In the genomic region with DNA sequence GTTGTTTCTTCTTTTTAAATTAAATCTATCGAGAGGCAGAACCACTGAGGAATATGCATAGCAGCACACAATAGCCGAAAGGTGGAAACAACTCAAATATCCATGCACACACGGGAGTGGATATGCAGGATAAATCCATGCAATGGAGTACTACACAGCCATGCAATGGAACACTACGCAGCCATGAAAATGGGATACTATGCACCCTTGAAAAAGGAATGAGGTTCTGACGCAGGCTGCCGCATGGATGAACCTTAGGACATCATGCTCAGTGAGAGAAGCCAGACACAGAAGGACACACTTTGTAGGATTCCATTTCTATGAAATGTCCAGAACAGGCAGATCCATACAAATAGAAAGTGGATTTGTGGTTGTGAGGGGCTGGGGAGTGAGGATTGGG, we compare ENCODE assay signal across 15 cellular contexts. TPM values are rescaled to one million over a fixed set of nuclear protein-coding genes. Genes with fewer than 3 reads are reported as not detected.
DNase-seq lines count a peak whose midpoint lies in the region; ATAC-seq and TF ChIP-seq lines count a peak whose summit lies in the region.
"Had no signal": no experiment of that assay in that cellular context is flagged by ENCODE, and none has a peak within 500 bp of the region (broad histone marks: within the 10 kb centered on the region; RNA-seq: fewer than 3 reads in every experiment).

No MANE protein-coding gene starts in this region.

- H3K9me3 Mint-ChIP-seq in activated CD4-positive, alpha-beta T cell treated with anti-CD3 and anti-CD28 coated beads, Interleukin-2, amount 10 ng/mL, durations not matched to agents 7 days and 5 days = peaks cover 14% of the 10 kb centered on the region
- H3K9me3 Mint-ChIP-seq in activated CD8-positive, alpha-beta T cell treated with anti-CD3 and anti-CD28 coated beads, Interleukin-2, amount 10 ng/mL, durations not matched to agents 7 days and 5 days (ENCODE audit: insufficient read depth) = peaks cover 10% of the 10 kb centered on the region
- H3K9me3 Mint-ChIP-seq in type B pancreatic cell = peaks cover 5% of the 10 kb centered on the region

- peaks cover 60% of the 10 kb centered on the region for H3K4me1 Mint-ChIP-seq in activated CD4-positive, alpha-beta T cell treated with anti-CD3 and anti-CD28 coated beads, Interleukin-2, amount 10 ng/mL, durations not matched to agents 7 days and 5 days
- H3K4me1 Mint-ChIP-seq in activated CD8-positive, alpha-beta T cell treated with anti-CD3 and anti-CD28 coated beads, Interleukin-2, amount 10 ng/mL, durations not matched to agents 7 days and 5 days (ENCODE audit: low read depth) = peaks cover 42% of the 10 kb centered on the region
- H3K4me1 Mint-ChIP-seq in type B pancreatic cell (ENCODE audit: unreplicated experiment) = no peaks in the 10 kb centered on the region

- no peak for DNase-seq in activated CD4-positive, alpha-beta T cell treated with anti-CD3 and anti-CD28 coated beads, Interleukin-2, amount 10 ng/mL, durations not matched to agents 7 days and 5 days
- no peak for DNase-seq in activated CD4-positive, alpha-beta T cell treated with anti-CD3 and anti-CD28 coated beads for 48 hours
- no peak for DNase-seq in activated CD8-positive, alpha-beta T cell treated with anti-CD3 and anti-CD28 coated beads, Interleukin-2, amount 10 ng/mL, durations not matched to agents 7 days and 5 days
- DNase-seq in left lobe of liver (ENCODE audit: low spot score) (peak; percentile 7), type B pancreatic cell (ENCODE audit: extremely low spot score, unreplicated experiment) (peak; percentile 1), NOMO-1 treated with dmso at 0.1 percent for 144 hours (lab: John Stamatoyannopoulos, UW; ENCODE audit: unreplicated experiment) (no peak), AG20443 (ENCODE audit: low spot score) (no peak), NCI-H1436 (lab: John Stamatoyannopoulos, UW) (no peak)
- DNase-seq: Caco-2, foreskin fibroblast, IMR-90, NCI-H748 treated with DMSO at 0.1 percent for 48 hours, upper lobe of left lung had no signal

- peaks cover 4% of the 10 kb centered on the region for H3K27me3 Mint-ChIP-seq in activated CD4-positive, alpha-beta T cell treated with anti-CD3 and anti-CD28 coated beads, Interleukin-2, amount 10 ng/mL, durations not matched to agents 7 days and 5 days
- no peaks in the 10 kb centered on the region for H3K27me3 Mint-ChIP-seq in activated CD8-positive, alpha-beta T cell treated with anti-CD3 and anti-CD28 coated beads, Interleukin-2, amount 10 ng/mL, durations not matched to agents 7 days and 5 days (ENCODE audit: low read depth)
- peaks cover 10% of the 10 kb centered on the region for H3K27me3 Mint-ChIP-seq in type B pancreatic cell

- no peak for TF ChIP-seq CTCF in type B pancreatic cell (conservative IDR thresholded peaks at IDR 0.05)

- ATAC-seq in activated CD8-positive, alpha-beta T cell treated with anti-CD3 and anti-CD28 coated beads, Interleukin-2, amount 10 ng/mL, durations not matched to agents 7 days and 5 days = no peak
- ATAC-seq in left lobe of liver = no peak
- ATAC-seq: left lung had no signal

- peaks cover 30% of the 10 kb centered on the region for H3K36me3 Mint-ChIP-seq in activated CD4-positive, alpha-beta T cell treated with anti-CD3 and anti-CD28 coated beads, Interleukin-2, amount 10 ng/mL, durations not matched to agents 7 days and 5 days (ENCODE audit: low read depth)
- H3K36me3 Mint-ChIP-seq in activated CD8-positive, alpha-beta T cell treated with anti-CD3 and anti-CD28 coated beads, Interleukin-2, amount 10 ng/mL, durations not matched to agents 7 days and 5 days (ENCODE audit: low read depth) = peaks cover 12% of the 10 kb centered on the region
- no peaks in the 10 kb centered on the region for H3K36me3 Mint-ChIP-seq in type B pancreatic cell

- H3K4me3 Mint-ChIP-seq in activated CD4-positive, alpha-beta T cell treated with anti-CD3 and anti-CD28 coated beads, Interleukin-2, amount 10 ng/mL, durations not matched to agents 7 days and 5 days = peak overlapping the region; percentile 30
- peak overlapping the region; percentile 48 for H3K4me3 Mint-ChIP-seq in activated CD8-positive, alpha-beta T cell treated with anti-CD3 and anti-CD28 coated beads, Interleukin-2, amount 10 ng/mL, durations not matched to agents 7 days and 5 days
- no peak overlapping the region for H3K4me3 Mint-ChIP-seq in type B pancreatic cell

- CTCF ChIA-PET in activated CD4-positive, alpha-beta T cell treated with anti-CD3 and anti-CD28 coated beads, Interleukin-2, amount 10 ng/mL, durations not matched to agents 7 days and 5 days (lab: Charles Lee) = no interaction called here
- CTCF ChIA-PET in activated CD8-positive, alpha-beta T cell treated with anti-CD3 and anti-CD28 coated beads, Interleukin-2, amount 10 ng/mL, durations not matched to agents 7 days and 5 days (lab: Charles Lee) = no interaction called here

- peak overlapping the region; percentile 94 for H3K27ac Mint-ChIP-seq in activated CD4-positive, alpha-beta T cell treated with anti-CD3 and anti-CD28 coated beads, Interleukin-2, amount 10 ng/mL, durations not matched to agents 7 days and 5 days
- H3K27ac Mint-ChIP-seq in activated CD8-positive, alpha-beta T cell treated with anti-CD3 and anti-CD28 coated beads, Interleukin-2, amount 10 ng/mL, durations not matched to agents 7 days and 5 days = peak overlapping the region; percentile 90
- H3K27ac Mint-ChIP-seq in type B pancreatic cell = no peak overlapping the region

- POLR2A ChIA-PET in activated CD4-positive, alpha-beta T cell treated with anti-CD3 and anti-CD28 coated beads, Interleukin-2, amount 10 ng/mL, durations not matched to agents 7 days and 5 days (lab: Charles Lee) = no interaction called here
- POLR2A ChIA-PET in activated CD8-positive, alpha-beta T cell treated with anti-CD3 and anti-CD28 coated beads, Interleukin-2, amount 10 ng/mL, durations not matched to agents 7 days and 5 days (lab: Charles Lee) = no interaction called here

RNA-seq across cellular contexts. Expression of gene P2RY8, which starts 18.4 kb away (rescaled TPM):
- 100 to 1,000 TPM in 1 of 2 experiments, 10 to 100 TPM in 1; 99.1 to 107 TPM for total RNA-seq in activated CD4-positive, alpha-beta T cell treated with anti-CD3 and anti-CD28 coated beads, Interleukin-2, amount 10 ng/mL, durations not matched to agents 7 days and 5 days
- total RNA-seq in activated CD8-positive, alpha-beta T cell treated with anti-CD3 and anti-CD28 coated beads, Interleukin-2, amount 10 ng/mL, durations not matched to agents 7 days and 5 days = 10 to 100 TPM; 62.9 to 65.5 TPM
- total RNA-seq in left lobe of liver (0.48 TPM), type B pancreatic cell (ENCODE audit: low replicate concordance) (not detected in 2 replicates)
- total RNA-seq: A673, Caco-2, IMR-90 had no signal

RNA-seq across cellular contexts. Expression of gene AKAP17A, which starts 36.0 kb away (rescaled TPM):
- total RNA-seq in activated CD4-positive, alpha-beta T cell treated with anti-CD3 and anti-CD28 coated beads, Interleukin-2, amount 10 ng/mL, durations not matched to agents 7 days and 5 days = 10 to 100 TPM; 61.6 to 66.5 TPM
- total RNA-seq in activated CD8-positive, alpha-beta T cell treated with anti-CD3 and anti-CD28 coated beads, Interleukin-2, amount 10 ng/mL, durations not matched to agents 7 days and 5 days = 10 to 100 TPM; 62.5 to 66.4 TPM
- total RNA-seq in left lobe of liver (35.6 TPM), type B pancreatic cell (ENCODE audit: low replicate concordance) (49.8 and 53.0 TPM in 2 replicates)

RNA-seq across cellular contexts. Expression of gene ASMT, which starts 59.5 kb away (rescaled TPM):
- not detected for total RNA-seq in activated CD4-positive, alpha-beta T cell treated with anti-CD3 and anti-CD28 coated beads, Interleukin-2, amount 10 ng/mL, durations not matched to agents 7 days and 5 days
- total RNA-seq in activated CD8-positive, alpha-beta T cell treated with anti-CD3 and anti-CD28 coated beads, Interleukin-2, amount 10 ng/mL, durations not matched to agents 7 days and 5 days = under 1 TPM in 1 of 2 experiments, not detected in 1; 0.29 TPM
- not detected for total RNA-seq in left lobe of liver
- total RNA-seq in type B pancreatic cell (ENCODE audit: low replicate concordance) = not detected in 2 replicates
- total RNA-seq: A673, Caco-2, IMR-90, left lung had no signal

Comparison
In these comparisons a context has a peak if more than half of its experiments do, and no peak if none do; other contexts are left out.
1. DNase-seq: peak in left lobe of liver (single experiment) and type B pancreatic cell (single experiment); none in activated CD4-positive, alpha-beta T cell treated with anti-CD3 and anti-CD28 coated beads, Interleukin-2, amount 10 ng/mL, durations not matched to agents 7 days and 5 days (single experiment), activated CD4-positive, alpha-beta T cell treated with anti-CD3 and anti-CD28 coated beads for 48 hours (single experiment), activated CD8-positive, alpha-beta T cell treated with anti-CD3 and anti-CD28 coated beads, Interleukin-2, amount 10 ng/mL, durations not matched to agents 7 days and 5 days (single experiment), NOMO-1 treated with dmso at 0.1 percent for 144 hours (single experiment), AG20443 (single experiment) and NCI-H1436 (single experiment).
2. RNA of gene P2RY8, which starts 18.4 kb away (total RNA-seq): 99.1 to 107 TPM in activated CD4-positive, alpha-beta T cell treated with anti-CD3 and anti-CD28 coated beads, Interleukin-2, amount 10 ng/mL, durations not matched to agents 7 days and 5 days and 62.9 to 65.5 TPM in activated CD8-positive, alpha-beta T cell treated with anti-CD3 and anti-CD28 coated beads, Interleukin-2, amount 10 ng/mL, durations not matched to agents 7 days and 5 days; 0.48 TPM in left lobe of liver (single experiment) and not detected in type B pancreatic cell; every median in the first group is over 10 times any median in the second.